8 cellular contexts compared by ENCODE assay signal in the genomic region with DNA sequence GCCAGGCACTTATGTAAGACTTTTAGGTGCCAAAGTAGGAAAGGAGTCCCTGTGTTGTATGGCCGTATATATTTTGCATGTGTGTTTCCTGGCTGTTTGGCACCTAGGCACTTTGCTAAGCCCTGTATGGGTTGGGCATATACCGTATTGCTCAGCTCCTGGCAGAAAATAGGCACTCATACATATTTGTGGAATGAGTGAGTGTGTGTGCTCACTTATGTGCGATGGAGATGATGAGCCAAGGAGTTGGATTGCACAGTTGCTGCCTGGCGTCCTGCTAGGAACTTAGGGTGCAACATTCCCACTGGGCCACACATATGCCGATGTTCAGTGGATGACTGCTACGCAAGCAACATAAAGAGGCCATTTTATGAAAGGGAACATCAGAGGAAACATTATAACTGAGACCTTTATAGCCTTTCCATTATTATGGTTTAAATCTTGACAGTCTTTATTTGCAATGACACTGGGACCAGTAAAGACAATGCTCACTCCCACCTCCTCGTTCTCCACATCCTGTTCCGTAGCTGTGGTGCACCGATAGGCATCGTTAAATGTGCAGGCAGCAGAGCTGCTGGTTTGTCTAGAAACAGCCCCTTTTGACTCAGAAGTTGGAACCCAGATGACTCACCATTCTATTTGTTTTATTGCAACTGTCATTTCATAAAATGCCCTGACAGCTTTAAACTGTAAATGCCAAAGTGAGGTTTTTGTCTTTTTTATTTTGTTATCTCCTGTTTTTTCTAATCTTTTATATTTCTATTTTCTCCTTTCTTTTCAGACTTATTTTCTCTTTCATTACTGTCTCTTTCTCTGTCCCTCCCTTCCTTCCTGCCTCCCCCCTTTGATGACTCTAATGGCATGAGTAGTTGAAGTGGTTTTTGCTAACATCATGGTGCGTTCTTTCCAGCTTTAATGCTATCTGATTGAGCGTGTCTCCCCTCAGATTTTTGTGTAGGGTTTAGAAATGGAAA. TPM values are rescaled to one million over a fixed set of nuclear protein-coding genes. Genes with fewer than 3 reads are reported as not detected.
A peak's percentile ranks its signal among the peaks of the same experiment; 100 is the strongest.
DNase-seq lines count a peak whose midpoint lies in the region; ATAC-seq and TF ChIP-seq lines count a peak whose summit lies in the region.

No MANE protein-coding gene starts in this region.

- TF ChIP-seq CTCF in PC-9 (conservative IDR thresholded peaks at IDR 0.05) = no peak

- H3K79me2 ChIP-seq in PC-9 (ENCODE audit: low read depth) = peaks cover 67% of the 10 kb centered on the region

- H3K4me1 ChIP-seq in PC-9 (replicated peaks; ENCODE audit: insufficient read depth) = peaks cover 28% of the 10 kb centered on the region

- no peak overlapping the region for H2AFZ ChIP-seq in PC-9

- H4K20me1 ChIP-seq in PC-9 (ENCODE audit: insufficient read depth) = peaks cover 33% of the 10 kb centered on the region

- H3K27me3 ChIP-seq in PC-9 (ENCODE audit: insufficient read depth, low read depth) = no peaks in the 10 kb centered on the region

- H3F3A ChIP-seq in PC-9 (ENCODE audit: insufficient read depth, low read depth) = peaks cover 24% of the 10 kb centered on the region

- no peaks in the 10 kb centered on the region for H3K9me2 ChIP-seq in PC-9 (ENCODE audit: insufficient read depth)

- ATAC-seq in HG02885 (IDR thresholded peaks at IDR 0.05; ENCODE audit: poor library complexity, unreplicated experiment) = peak; percentile 89

- H3K4me2 ChIP-seq in PC-9 = peak overlapping the region; percentile 70

- peak overlapping the region; percentile 48; the same call in 1 of the 2 replicates for H3K27ac ChIP-seq in PC-9

- BruUV-seq in PC-9 (replicated peaks; lab: Mats Ljungman, UMichigan) = no TSS peak

- CTCF ChIA-PET in PC-9 (lab: Charles Lee) = no interaction called here

- POLR2A ChIA-PET in PC-9 (lab: Charles Lee; ENCODE audit: unreplicated experiment) = interaction anchor here (0.7 kb wide), 1 partner anchor 18 kb away, joined by 3 read pairs; no protein-coding TSS in a partner anchor

- no peaks in the 10 kb centered on the region for H3K36me3 ChIP-seq in PC-9 (ENCODE audit: low read depth)

- intact Hi-C loops in PC-9 (cut with micrococcal nuclease; ENCODE audit: unreplicated experiment) = loop anchor here (5.0 to 10.0 kb wide), 5 partner anchors 181 to 1131 kb away; partner anchors contain the start of gene TARDBP

- no peaks in the 10 kb centered on the region for H3K9me3 ChIP-seq in PC-9 (ENCODE audit: insufficient read depth, low read depth)

- H3K4me3 ChIP-seq in PC-9 = no peak overlapping the region

- DNase-seq in NCI-H2029 (lab: John Stamatoyannopoulos, UW) = peak; percentile 13
- DNase-seq in NCI-H2029 treated with DMSO at 0.1 percent for 48 hours (lab: John Stamatoyannopoulos, UW) = no peak
- peak; percentile 41 to 83 for DNase-seq in PC-9
- DNase-seq in activated T-cell treated with anti-CD3 and anti-CD28 coated beads, Interleukin-2, amount 50 U/mL, for 48 hours = peak; percentile 80 to 83
- DNase-seq in glomerular visceral epithelial cell (ENCODE audit: extremely low spot score) = peak; percentile 79
- peak; percentile 48 to 59 (median 58) for DNase-seq in stimulated activated CD4-positive, alpha-beta T cell treated with anti-CD3 and anti-CD28 coated beads, TNF-alpha, amount 100 ng/mL, for 1 hour (ENCODE audit: low read depth in 3 of 3, low spot score in 1 of 3)
- no peak for DNase-seq in cerebellum (ENCODE audit: low spot score)

RNA-seq across cellular contexts. Expression of gene PEX14, which starts 36.1 kb away (rescaled TPM):
- total RNA-seq in PC-9 (2021) = 28.3 and 34.7 TPM in 2 replicates
- 8.4 TPM for total RNA-seq in cerebellum

RNA-seq across cellular contexts. Expression of gene DFFA, which starts 38.5 kb away (rescaled TPM):
- total RNA-seq in PC-9 (2021) (35.2 and 36.8 TPM in 2 replicates), cerebellum (22.6 TPM)

Comparison
In these comparisons a context has a peak if more than half of its experiments do, and no peak if none do; other contexts are left out.
1. DNase-seq: peak in NCI-H2029 (single experiment), PC-9 (2 of 2), activated T-cell treated with anti-CD3 and anti-CD28 coated beads, Interleukin-2, amount 50 U/mL, for 48 hours (2 of 2), glomerular visceral epithelial cell (single experiment) and stimulated activated CD4-positive, alpha-beta T cell treated with anti-CD3 and anti-CD28 coated beads, TNF-alpha, amount 100 ng/mL, for 1 hour (3 of 3); none in NCI-H2029 treated with DMSO at 0.1 percent for 48 hours (single experiment) and cerebellum (single experiment).